8 cellular contexts compared by ENCODE assay signal in the genomic region with DNA sequence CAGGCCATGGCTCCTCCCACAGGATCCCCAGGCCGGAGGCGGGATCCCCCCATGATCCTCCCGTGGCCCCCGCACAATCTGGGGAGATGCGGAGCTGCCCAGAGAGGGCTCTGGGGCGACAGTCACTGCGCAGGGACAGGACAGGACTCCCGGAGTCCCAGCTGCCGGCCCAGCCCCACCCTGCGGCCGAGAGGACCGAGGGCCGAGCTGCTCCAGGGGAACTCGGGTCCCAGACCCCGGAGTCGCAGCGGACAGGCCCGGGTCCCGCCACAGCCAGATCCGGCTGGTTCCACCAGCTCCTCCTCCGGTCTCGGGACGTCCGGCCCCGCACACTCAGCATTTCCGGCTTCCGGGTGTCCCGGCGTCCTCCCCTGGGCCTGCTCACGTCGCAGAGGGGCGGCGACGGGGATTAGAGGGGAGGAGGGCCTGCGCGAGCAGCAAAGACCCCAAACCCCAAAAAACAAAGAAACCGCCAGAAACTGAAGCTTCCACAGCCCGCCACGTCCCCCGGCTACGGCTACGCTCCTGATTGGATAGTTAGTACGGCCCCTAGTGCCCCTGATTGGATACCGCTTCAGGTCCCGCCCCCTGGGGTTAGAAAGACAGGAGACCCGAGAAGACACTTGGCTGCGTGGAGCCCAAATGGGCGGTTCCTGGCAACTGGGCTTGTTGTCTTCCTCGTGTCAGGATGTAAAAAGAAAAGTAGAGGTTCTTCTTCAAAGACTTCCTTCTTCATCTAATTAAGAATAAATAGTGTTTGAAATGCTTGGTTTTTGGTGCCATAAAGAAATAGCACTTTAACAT. TPM values are rescaled to one million over a fixed set of nuclear protein-coding genes. Genes with fewer than 3 reads are reported as not detected.
DNase-seq lines count a peak whose midpoint lies in the region; ATAC-seq and TF ChIP-seq lines count a peak whose summit lies in the region.

No MANE protein-coding gene starts in this region.

- no peaks in the 10 kb centered on the region for H3K9me3 ChIP-seq in stomach smooth muscle (ENCODE audit: control insufficient read depth in 2 of 2, low read length in 2 of 2)

- no peaks in the 10 kb centered on the region for H3K36me3 Mint-ChIP-seq in naive thymus-derived CD8-positive, alpha-beta T cell

- peaks cover 9% of the 10 kb centered on the region for H3K4me1 ChIP-seq in stomach smooth muscle (ENCODE audit: control insufficient read depth, insufficient read depth, low read length)

- POLR2A ChIA-PET in naive thymus-derived CD8-positive, alpha-beta T cell (lab: Charles Lee): interaction anchor here (0.6 to 2.1 kb wide), 28 partner anchors 10 to 546 kb away, joined by 3 to 9 read pairs (median 4); partner anchors contain the start of genes AKAP8L, AP1M1, CYP4F12 and KLF2

- DNase-seq in Caki2 (ENCODE audit: low read depth) (peak; percentile 99), HT1080 (ENCODE audit: low read depth) (peak; percentile 92), OCI-M2 (lab: John Stamatoyannopoulos, UW; ENCODE audit: unreplicated experiment) (peak; percentile 94), activated T-cell treated with anti-CD3 and anti-CD28 coated beads for 4 hours (peak; percentile 92), erythroblast (lab: John Stamatoyannopoulos, UW) (peak; percentile 96)
- peak; percentile 85 to 100 (median 98) for DNase-seq in naive thymus-derived CD8-positive, alpha-beta T cell

- in situ Hi-C loops in Caki2 (cut with HindIII; ENCODE audit: low pct_unique_long_range_greater_than_20kb, low sequenced_read_pairs): no loop called here

- peak overlapping the region in 9 of 10 donors; percentile 92 to 99 (median 98) for H3K27ac Mint-ChIP-seq in naive thymus-derived CD8-positive, alpha-beta T cell

- H3K4me1 Mint-ChIP-seq in naive thymus-derived CD8-positive, alpha-beta T cell: peaks cover 16 to 32% (median 26%) of the 10 kb centered on the region in 4 donors

- peak overlapping the region; percentile 99 for H3K27ac ChIP-seq in stomach smooth muscle (ENCODE audit: low read length)

- TF ChIP-seq POLR2A in erythroblast (IDR thresholded peaks at IDR 0.05; ENCODE audit: low read length): peak; percentile 79

- H3K9me3 Mint-ChIP-seq in naive thymus-derived CD8-positive, alpha-beta T cell: no peaks in the 10 kb centered on the region

- H3K4me3 ChIP-seq in stomach smooth muscle (ENCODE audit: low read length in 2 of 2): peak overlapping the region; percentile 47 to 89

- H3K36me3 ChIP-seq in stomach smooth muscle (ENCODE audit: control insufficient read depth in 2 of 2, insufficient read depth in 2 of 2, low read length in 2 of 2): no peaks in the 10 kb centered on the region

- H3K4me3 Mint-ChIP-seq in naive thymus-derived CD8-positive, alpha-beta T cell: peak overlapping the region; percentile 85 to 98 (median 97)

- ATAC-seq in GM21367 (IDR thresholded peaks at IDR 0.05; ENCODE audit: unreplicated experiment): peak; percentile 89
- ATAC-seq in naive thymus-derived CD8-positive, alpha-beta T cell: peak; percentile 87 to 88

- no peaks in the 10 kb centered on the region for H3K27me3 ChIP-seq in stomach smooth muscle (ENCODE audit: control insufficient read depth in 1 of 2, insufficient read depth in 2 of 2, low read length in 2 of 2)

- H3K9ac ChIP-seq in stomach smooth muscle (ENCODE audit: low read length in 2 of 2): peak overlapping the region; percentile 92 to 100

- H3K27me3 Mint-ChIP-seq in naive thymus-derived CD8-positive, alpha-beta T cell: no peaks in the 10 kb centered on the region

RNA-seq across cellular contexts. Expression of gene OR10H1, which starts 21.3 kb away (rescaled TPM):
- total RNA-seq in Caki2 (2014; rRNA removed; shearing (Covaris generic); ENCODE audit: low replicate concordance): not detected in 2 replicates
- total RNA-seq in HT1080 (2014; rRNA removed; shearing (Covaris generic)): not detected in 2 replicates
- polyA plus RNA-seq in HT1080 (2015; cell fraction: cytosol; rRNA removed): not detected in 2 replicates
- not detected in 2 replicates for polyA plus RNA-seq in HT1080 (2015; cell fraction: nucleus; rRNA removed)
- total RNA-seq in naive thymus-derived CD8-positive, alpha-beta T cell: not detected
- not detected for polyA plus RNA-seq in naive thymus-derived CD8-positive, alpha-beta T cell

RNA-seq across cellular contexts. Expression of gene OR10H5, which starts 49.3 kb away (rescaled TPM):
- not detected in 2 replicates for total RNA-seq in Caki2 (2014; rRNA removed; shearing (Covaris generic); ENCODE audit: low replicate concordance)
- not detected in 2 replicates for total RNA-seq in HT1080 (2014; rRNA removed; shearing (Covaris generic))
- polyA plus RNA-seq in HT1080 (2015; cell fraction: cytosol; rRNA removed): not detected in 2 replicates
- polyA plus RNA-seq in HT1080 (2015; cell fraction: nucleus; rRNA removed): not detected in 2 replicates
- total RNA-seq in naive thymus-derived CD8-positive, alpha-beta T cell: not detected
- not detected for polyA plus RNA-seq in naive thymus-derived CD8-positive, alpha-beta T cell

Comparison
In these comparisons a context has a peak if more than half of its experiments do, and no peak if none do; other contexts are left out.
1. Peak in every context shown above with its lines: DNase-seq, ATAC-seq, H3K4me3 ChIP-seq and H3K27ac ChIP-seq.